In genomic region chr10:119783665-119784027, GRCh38 we compare ENCODE assay signal across 23 cellular contexts. TPM values are rescaled to one million over a fixed set of nuclear protein-coding genes. Genes with fewer than 3 reads are reported as not detected.
DNase-seq lines count a peak whose midpoint lies in the region; ATAC-seq and TF ChIP-seq lines count a peak whose summit lies in the region.
"Had no signal": no experiment of that assay in that cellular context is flagged by ENCODE, and none has a peak within 500 bp of the region (broad histone marks: within the 10 kb centered on the region; RNA-seq: fewer than 3 reads in every experiment).

No MANE protein-coding gene starts in this region.

- H3K36me3 ChIP-seq in esophagus muscularis mucosa: no peaks in the 10 kb centered on the region
- H3K36me3 ChIP-seq: BE2C had no signal

- WGBS in esophagus muscularis mucosa: 69% methylated on average over 7 of the region's 7 CpGs

- peaks cover 13% of the 10 kb centered on the region for H3K36me3 Mint-ChIP-seq in activated naive CD8-positive, alpha-beta T cell treated with anti-CD3 and anti-CD28 coated beads, Interleukin-2, amount 50 U/mL, for 24 hours (ENCODE audit: low read depth)
- H3K36me3 Mint-ChIP-seq in activated naive CD8-positive, alpha-beta T cell treated with anti-CD3 and anti-CD28 coated beads for 36 hours: peaks cover 13% of the 10 kb centered on the region

- no peak overlapping the region for H3K27ac ChIP-seq in esophagus muscularis mucosa (replicated peaks in 1 of 4)

- H3K9me3 Mint-ChIP-seq in activated naive CD8-positive, alpha-beta T cell treated with anti-CD3 and anti-CD28 coated beads, Interleukin-2, amount 50 U/mL, for 24 hours: no peaks in the 10 kb centered on the region
- H3K9me3 Mint-ChIP-seq in activated naive CD8-positive, alpha-beta T cell treated with anti-CD3 and anti-CD28 coated beads for 36 hours: no peaks in the 10 kb centered on the region
- no peaks in the 10 kb centered on the region for H3K9me3 Mint-ChIP-seq in stimulated activated naive CD8-positive, alpha-beta T cell treated with anti-CD3 and anti-CD28 coated beads, Interleukin-15, amount 100 ng/mL, for 72 hours
- H3K9me3 Mint-ChIP-seq: brain; endodermal cell; H9; T-helper 1 cell treated with Interleukin-12 subunit alpha and Interleukin-12 subunit beta and Interleukin-4 antibody, amounts not matched to agents 30 μg/mL and 1 μg/mL, for 36 hours had no signal

- H3K27me3 Mint-ChIP-seq in activated naive CD8-positive, alpha-beta T cell treated with anti-CD3 and anti-CD28 coated beads, Interleukin-2, amount 50 U/mL, for 24 hours: no peaks in the 10 kb centered on the region
- H3K27me3 Mint-ChIP-seq in activated naive CD8-positive, alpha-beta T cell treated with anti-CD3 and anti-CD28 coated beads for 36 hours: no peaks in the 10 kb centered on the region
- no peaks in the 10 kb centered on the region for H3K27me3 Mint-ChIP-seq in stimulated activated naive CD8-positive, alpha-beta T cell treated with anti-CD3 and anti-CD28 coated beads, Interleukin-15, amount 100 ng/mL, for 72 hours
- H3K27me3 Mint-ChIP-seq: brain had no signal

- H3K4me1 ChIP-seq in esophagus muscularis mucosa: peaks cover 8 to 37% (median 31%) of the 10 kb centered on the region in 4 donors

- H3K4me3 Mint-ChIP-seq in activated naive CD8-positive, alpha-beta T cell treated with anti-CD3 and anti-CD28 coated beads, Interleukin-2, amount 50 U/mL, for 24 hours: no peak overlapping the region
- H3K4me3 Mint-ChIP-seq in activated naive CD8-positive, alpha-beta T cell treated with anti-CD3 and anti-CD28 coated beads for 36 hours: no peak overlapping the region
- peak overlapping the region in 1 of 2 donors; percentile 33 for H3K4me3 Mint-ChIP-seq in stimulated activated naive CD8-positive, alpha-beta T cell treated with anti-CD3 and anti-CD28 coated beads, Interleukin-15, amount 100 ng/mL, for 72 hours
- H3K4me3 Mint-ChIP-seq: endodermal cell; H9; T-helper 1 cell treated with Interleukin-12 subunit alpha and Interleukin-12 subunit beta and Interleukin-4 antibody, amounts not matched to agents 30 μg/mL and 1 μg/mL, for 36 hours had no signal

- H3K9me3 ChIP-seq in esophagus muscularis mucosa: no peaks in the 10 kb centered on the region
- H3K9me3 ChIP-seq: BE2C, heart left ventricle, mucosa of descending colon had no signal

- no peak overlapping the region for H3K4me3 ChIP-seq in esophagus muscularis mucosa
- H3K4me3 ChIP-seq: heart left ventricle, mucosa of descending colon had no signal

- DNase-seq in activated naive CD8-positive, alpha-beta T cell treated with anti-CD3 and anti-CD28 coated beads, Interleukin-2, amount 50 U/mL, for 24 hours: no peak
- DNase-seq in activated naive CD8-positive, alpha-beta T cell treated with anti-CD3 and anti-CD28 coated beads for 36 hours: no peak
- DNase-seq in NOMO-1 (lab: John Stamatoyannopoulos, UW; ENCODE audit: unreplicated experiment in 2 of 2) (peak; percentile 15 to 75), dermis blood vessel endothelial cell (peak; percentile 58), ureter (ENCODE audit: low spot score) (no peak), esophagus muscularis mucosa (ENCODE audit: extremely low spot score) (no peak)
- DNase-seq in stimulated activated naive CD8-positive, alpha-beta T cell treated with anti-CD3 and anti-CD28 coated beads, Interleukin-15, amount 100 ng/mL, for 72 hours: no peak
- DNase-seq: activated CD4-positive, alpha-beta T cell treated with anti-CD3 and anti-CD28 coated beads, Interleukin-2, amount 50 U/mL, for 1 hour; BE2C; endodermal cell; GF-D8; H9; heart left ventricle; mucosa of descending colon; NCI-H1436 treated with DMSO at 0.1 percent for 48 hours; NCI-H524; Right ventricle myocardium superior; small intestine; stimulated activated CD4-positive, alpha-beta T cell treated with anti-CD3 and anti-CD28 coated beads, Interleukin-4, amount 100 ng/mL, for 24 hours had no signal

- TF ChIP-seq EP300 in esophagus muscularis mucosa (IDR thresholded peaks at IDR 0.05): no peak

- no peak for TF ChIP-seq CTCF in esophagus muscularis mucosa (IDR thresholded peaks at IDR 0.05)

- no peak for TF ChIP-seq POLR2A in esophagus muscularis mucosa (IDR thresholded peaks at IDR 0.05; ENCODE audit: low read depth)

- intact Hi-C loops in esophagus muscularis mucosa (cut with DNase I): no loop called here

- H3K27me3 ChIP-seq in esophagus muscularis mucosa: no peaks in the 10 kb centered on the region
- H3K27me3 ChIP-seq: BE2C, heart left ventricle had no signal

- no peak for ATAC-seq in activated naive CD8-positive, alpha-beta T cell treated with anti-CD3 and anti-CD28 coated beads, Interleukin-2, amount 50 U/mL, for 24 hours
- no peak for ATAC-seq in stimulated activated naive CD8-positive, alpha-beta T cell treated with anti-CD3 and anti-CD28 coated beads, Interleukin-15, amount 100 ng/mL, for 72 hours
- ATAC-seq in HG03159 (IDR thresholded peaks at IDR 0.05; ENCODE audit: unreplicated experiment): no peak
- ATAC-seq: left lobe of liver, mucosa of descending colon had no signal

- H3K27ac Mint-ChIP-seq in activated naive CD8-positive, alpha-beta T cell treated with anti-CD3 and anti-CD28 coated beads, Interleukin-2, amount 50 U/mL, for 24 hours: peak overlapping the region; percentile 20
- H3K27ac Mint-ChIP-seq in activated naive CD8-positive, alpha-beta T cell treated with anti-CD3 and anti-CD28 coated beads for 36 hours: no peak overlapping the region
- H3K27ac Mint-ChIP-seq in stimulated activated naive CD8-positive, alpha-beta T cell treated with anti-CD3 and anti-CD28 coated beads, Interleukin-15, amount 100 ng/mL, for 72 hours: peak overlapping the region; percentile 46 to 79
- H3K27ac Mint-ChIP-seq: endodermal cell; T-helper 1 cell treated with Interleukin-12 subunit alpha and Interleukin-12 subunit beta and Interleukin-4 antibody, amounts not matched to agents 30 μg/mL and 1 μg/mL, for 36 hours had no signal

- peaks cover 29% of the 10 kb centered on the region for H3K4me1 Mint-ChIP-seq in activated naive CD8-positive, alpha-beta T cell treated with anti-CD3 and anti-CD28 coated beads, Interleukin-2, amount 50 U/mL, for 24 hours
- H3K4me1 Mint-ChIP-seq in activated naive CD8-positive, alpha-beta T cell treated with anti-CD3 and anti-CD28 coated beads for 36 hours: peaks cover 31% of the 10 kb centered on the region
- peaks cover 44% of the 10 kb centered on the region for H3K4me1 Mint-ChIP-seq in stimulated activated naive CD8-positive, alpha-beta T cell treated with anti-CD3 and anti-CD28 coated beads, Interleukin-15, amount 100 ng/mL, for 72 hours

RNA-seq across cellular contexts. Expression of gene INPP5F, which starts 57.8 kb away (rescaled TPM):
- total RNA-seq in activated naive CD8-positive, alpha-beta T cell treated with anti-CD3 and anti-CD28 coated beads for 36 hours: 10 to 100 TPM; 19.1 to 20.2 TPM
- total RNA-seq in dermis blood vessel endothelial cell: 12.9 and 20.8 TPM in 2 replicates
- total RNA-seq in ureter: 19.0 TPM
- total RNA-seq in esophagus muscularis mucosa: 10 to 100 TPM; 15.1 to 24.0 (median 19.0) TPM

Comparison
In these comparisons a context has a peak if more than half of its experiments do, and no peak if none do; other contexts are left out.
1. DNase-seq: peak in NOMO-1 (2 of 2) and dermis blood vessel endothelial cell (single experiment); none in activated naive CD8-positive, alpha-beta T cell treated with anti-CD3 and anti-CD28 coated beads, Interleukin-2, amount 50 U/mL, for 24 hours (single experiment), activated naive CD8-positive, alpha-beta T cell treated with anti-CD3 and anti-CD28 coated beads for 36 hours (single experiment), stimulated activated naive CD8-positive, alpha-beta T cell treated with anti-CD3 and anti-CD28 coated beads, Interleukin-15, amount 100 ng/mL, for 72 hours (0 of 2), ureter (single experiment) and esophagus muscularis mucosa (single experiment).